Comparison of ENCODE assay signal across 1 cellular context in genomic region chr4:187309456-187309855, GRCh38.
TF ChIP-seq lines count a peak whose summit lies in the region.

No MANE protein-coding gene starts in this region.

TF ChIP-seq in GM23338, 12 proteins besides CTCF, POLR2A, EP300 and RAD21 (continued from another document):
- TF ChIP-seq ZNF462 (CRISPR knock-in tag; IDR thresholded peaks at IDR 0.05) (no peak), POLR2AphosphoS5 (IDR thresholded peaks at IDR 0.05; ENCODE audit: low read depth) (no peak), NANOG (IDR thresholded peaks at IDR 0.05; ENCODE audit: borderline replicate concordance) (no peak), ZNF331 (CRISPR knock-in tag; IDR thresholded peaks at IDR 0.05; ENCODE audit: low read depth) (no peak), STAT1 (IDR thresholded peaks at IDR 0.05; ENCODE audit: unreplicated experiment) (no peak), REST (IDR thresholded peaks at IDR 0.05; ENCODE audit: unreplicated experiment) (no peak)
